1 cellular context compared by ENCODE assay signal in genomic region chr2:230382108-230382507, GRCh38.
TF ChIP-seq lines count a peak whose summit lies in the region.

No MANE protein-coding gene starts in this region.

TF ChIP-seq in WTC11, 78 proteins besides CTCF, POLR2A, EP300 and RAD21 (continued from another document):
- TF ChIP-seq SMAD3 (CRISPR knock-in tag; IDR thresholded peaks at IDR 0.05; ENCODE audit: borderline replicate concordance) (no peak), PREB (CRISPR knock-in tag; IDR thresholded peaks at IDR 0.05; ENCODE audit: borderline replicate concordance) (no peak), ATF6 (CRISPR knock-in tag; IDR thresholded peaks at IDR 0.05) (no peak), USF2 (CRISPR knock-in tag; IDR thresholded peaks at IDR 0.05) (no peak), TP53 (CRISPR knock-in tag; IDR thresholded peaks at IDR 0.05) (no peak), IRF2 (CRISPR knock-in tag; IDR thresholded peaks at IDR 0.05; ENCODE audit: borderline replicate concordance, low read depth) (no peak), ZSCAN18 (CRISPR knock-in tag; IDR thresholded peaks at IDR 0.05) (no peak), ZBTB21 (CRISPR knock-in tag; IDR thresholded peaks at IDR 0.05; ENCODE audit: borderline replicate concordance) (no peak), ZNF232 (CRISPR knock-in tag; IDR thresholded peaks at IDR 0.05) (no peak), ESRRA (CRISPR knock-in tag; IDR thresholded peaks at IDR 0.05; ENCODE audit: borderline replicate concordance) (no peak), PRDM15 (CRISPR knock-in tag; IDR thresholded peaks at IDR 0.05) (no peak), ETV6 (CRISPR knock-in tag; IDR thresholded peaks at IDR 0.05) (no peak)
